8 cellular contexts compared by ENCODE assay signal in genomic region chr6:36422714-36423100, GRCh38. TPM values are rescaled to one million over a fixed set of nuclear protein-coding genes. Genes with fewer than 3 reads are reported as not detected.
DNase-seq lines count a peak whose midpoint lies in the region; ATAC-seq and TF ChIP-seq lines count a peak whose summit lies in the region.

No MANE protein-coding gene starts in this region.

- CTCF ChIA-PET in AG04449 (lab: Yijun Ruan, JAX) (interaction anchor here (0.9 to 2.3 kb wide), 7 partner anchors 8 to 336 kb away, joined by 3 to 10 read pairs (median 4); no protein-coding TSS in a partner anchor), mammary epithelial cell (lab: Charles Lee; ENCODE audit: low non-redundant PET) (interaction anchor here (0.7 kb wide), 1 partner anchor 649 kb away, joined by 3 read pairs; no protein-coding TSS in a partner anchor)

- peak overlapping the region; percentile 77 for H3K9ac ChIP-seq in mammary epithelial cell (ENCODE audit: insufficient read depth, low read length)

- no peaks in the 10 kb centered on the region for H3K79me2 ChIP-seq in mammary epithelial cell (ENCODE audit: insufficient read depth, low read length)

- H3K36me3 ChIP-seq in mammary epithelial cell (ENCODE audit: insufficient read depth, low read length) (no peaks in the 10 kb centered on the region), muscle layer of duodenum (ENCODE audit: control insufficient read depth in 1 of 2, insufficient read depth in 2 of 2, low read length in 2 of 2) (no peaks in the 10 kb centered on the region)

- in situ Hi-C loops in mammary epithelial cell (cut with MboI; ENCODE audit: low sequenced_read_pairs in 2 of 2): no loop called here

- peak overlapping the region; percentile 96 for H2AFZ ChIP-seq in mammary epithelial cell (ENCODE audit: low read depth, low read length)

- BruUV-seq in mammary epithelial cell (replicated peaks; lab: Mats Ljungman, UMichigan): no TSS peak

- ATAC-seq in HG02870 (IDR thresholded peaks at IDR 0.05; ENCODE audit: unreplicated experiment) (peak; percentile 4), GM18498 (IDR thresholded peaks at IDR 0.05; ENCODE audit: unreplicated experiment) (no peak)

- TF ChIP-seq CTCF in AG04449 (IDR thresholded peaks at IDR 0.05; ENCODE audit: insufficient read depth, low read length, missing control alignments): no peak
- no peak for TF ChIP-seq CTCF in mammary epithelial cell (conservative IDR thresholded peaks at IDR 0.05 in 1 of 2, IDR thresholded peaks at IDR 0.05 in 1 of 2; ENCODE audit: extremely low read depth in 1 of 2, insufficient read depth in 1 of 2, low read depth in 1 of 2, low read length in 2 of 2)

- intact Hi-C loops in mammary epithelial cell (cut with micrococcal nuclease): loop anchor here (1.0 to 2.0 kb wide), 6 partner anchors 19 to 336 kb away; partner anchors contain the start of genes ETV7 and SRSF3

- peak overlapping the region; percentile 82 for H3K4me2 ChIP-seq in mammary epithelial cell (ENCODE audit: insufficient read depth, low read depth, low read length)

- POLR2A ChIA-PET in AG04449 (lab: Yijun Ruan, JAX): interaction anchor here (0.7 to 0.9 kb wide), 5 partner anchors 9 to 256 kb away, joined by 3 to 4 read pairs (median 3); partner anchors contain the start of gene CDKN1A

- no peaks in the 10 kb centered on the region for H3K27me3 ChIP-seq in mammary epithelial cell (ENCODE audit: insufficient read depth, low read length)
- H3K27me3 ChIP-seq in muscle layer of duodenum (ENCODE audit: low read depth, low read length): no peaks in the 10 kb centered on the region

- H3K4me1 ChIP-seq in mammary epithelial cell (ENCODE audit: insufficient read depth, low read length) (peaks cover 40% of the 10 kb centered on the region), muscle layer of duodenum (ENCODE audit: control insufficient read depth in 1 of 2, insufficient read depth in 2 of 2, low read length in 2 of 2) (peaks cover 0 to 4% of the 10 kb centered on the region in 2 donors)

- peak overlapping the region; percentile 37 for H3K4me3 ChIP-seq in AG04449 (ENCODE audit: low read depth, low read length)
- peak overlapping the region; percentile 12 to 62 (median 55) for H3K4me3 ChIP-seq in mammary epithelial cell (replicated peaks in 1 of 3; ENCODE audit: insufficient read depth in 1 of 3, low read depth in 2 of 3, low read length in 3 of 3)
- H3K4me3 ChIP-seq in muscle layer of duodenum (ENCODE audit: low read depth in 1 of 2, low read length in 2 of 2): peak overlapping the region; percentile 52 to 84

- DNase-seq in AG04449 (ENCODE audit: low read depth, low spot score) (no peak), mammary epithelial cell (no peak), GF-D8 (lab: John Stamatoyannopoulos, UW) (no peak), NCI-H524 (lab: John Stamatoyannopoulos, UW) (no peak), HuH-7 (ENCODE audit: low spot score) (no peak)

- H3K9me3 ChIP-seq in mammary epithelial cell (replicated peaks; ENCODE audit: insufficient read depth, low read length): no peaks in the 10 kb centered on the region
- H3K9me3 ChIP-seq in muscle layer of duodenum (ENCODE audit: control insufficient read depth in 1 of 2, low read length in 2 of 2): no peaks in the 10 kb centered on the region

- no peaks in the 10 kb centered on the region for H4K20me1 ChIP-seq in mammary epithelial cell (ENCODE audit: insufficient read depth, low read length)

- dilution Hi-C loops in mammary epithelial cell (cut with HindIII; ENCODE audit: low sequenced_read_pairs): no loop called here

- 22% methylated on average over 4 of the region's 4 CpGs for WGBS in mammary epithelial cell (ENCODE audit: low coverage, missing lambda C conversion rate)

- H3K27ac ChIP-seq in mammary epithelial cell (ENCODE audit: insufficient read depth, low read depth, low read length) (peak overlapping the region; percentile 44), muscle layer of duodenum (ENCODE audit: low read length) (peak overlapping the region; percentile 79)

RNA-seq across cellular contexts. Expression of gene PXT1, which starts 19.9 kb away (rescaled TPM):
- total RNA-seq in mammary epithelial cell: under 1 TPM; under 0.01 to 0.16 TPM
- 0.20 TPM for polyA plus RNA-seq in mammary epithelial cell
- polyA minus RNA-seq in mammary epithelial cell: not detected

RNA-seq across cellular contexts. Expression of gene KCTD20, which starts 20.1 kb away (rescaled TPM):
- 10 to 100 TPM; 18.0 to 31.8 TPM for total RNA-seq in mammary epithelial cell
- polyA plus RNA-seq in mammary epithelial cell: 12.8 TPM
- polyA minus RNA-seq in mammary epithelial cell: 30.0 TPM

RNA-seq across cellular contexts. Expression of gene ETV7, which starts 35.2 kb away (rescaled TPM):
- total RNA-seq in mammary epithelial cell: 1 to 10 TPM in 1 of 2 donors, under 1 TPM in 1; 0.64 to 1.0 TPM
- polyA plus RNA-seq in mammary epithelial cell: 0.78 TPM
- not detected for polyA minus RNA-seq in mammary epithelial cell
